Comparison of ENCODE assay signal across 8 cellular contexts in genomic region chr14:68792022-68792829, GRCh38. TPM values are rescaled to one million over a fixed set of nuclear protein-coding genes. Genes with fewer than 3 reads are reported as not detected.
A peak's percentile ranks its signal among the peaks of the same experiment; 100 is the strongest.
DNase-seq lines count a peak whose midpoint lies in the region; ATAC-seq, FAIRE-seq and TF ChIP-seq lines count a peak whose summit lies in the region.

No MANE protein-coding gene starts in this region.

- ATAC-seq in GM21619 (IDR thresholded peaks at IDR 0.05; ENCODE audit: unreplicated experiment), result no peak

- no peak for FAIRE-seq in HTR-8/SVneo (lab: Jason Lieb, UNC)

- H3K79me2 ChIP-seq in SU-DHL-6 (ENCODE audit: insufficient read depth, low read length) (peaks cover 39% of the 10 kb centered on the region), neural cell (replicated peaks; ENCODE audit: insufficient read depth, low read length) (peaks cover 58% of the 10 kb centered on the region)

- H3K9me2 ChIP-seq in SU-DHL-6 (replicated peaks; ENCODE audit: insufficient read depth, low read length) (no peaks in the 10 kb centered on the region), neural cell (ENCODE audit: insufficient read depth, low read length) (no peaks in the 10 kb centered on the region)

- H3F3A ChIP-seq in SU-DHL-6 (ENCODE audit: insufficient read depth) (peaks cover 88% of the 10 kb centered on the region), neural cell (ENCODE audit: insufficient read depth, low read length, poor library complexity, severe bottlenecking) (no peaks in the 10 kb centered on the region)

- TF ChIP-seq RAD21 in neural cell (conservative IDR thresholded peaks at IDR 0.05), result no peak

- H3K4me2 ChIP-seq in SU-DHL-6 (ENCODE audit: low read depth, low read length, poor library complexity, severe bottlenecking), result peak overlapping the region; percentile 98
- no peak overlapping the region for H3K4me2 ChIP-seq in neural cell (ENCODE audit: low read length)

- H2AFZ ChIP-seq in SU-DHL-6 (ENCODE audit: low read depth, low read length, severe bottlenecking) (no peak overlapping the region), neural cell (ENCODE audit: low read depth, low read length) (no peak overlapping the region)

- H3K27me3 ChIP-seq in H7 (ENCODE audit: control insufficient read depth, insufficient read depth, low read length) (no peaks in the 10 kb centered on the region), SU-DHL-6 (ENCODE audit: low read length) (no peaks in the 10 kb centered on the region), neural cell (ENCODE audit: insufficient read depth, low read depth, low read length) (peaks cover 64% of the 10 kb centered on the region)

- DNase-seq in H7, result peak; percentile 58
- DNase-seq in epithelial cell of esophagus (ENCODE audit: low read depth), result no peak
- DNase-seq in HTR-8/SVneo (ENCODE audit: insufficient read length, low spot score), result no peak
- DNase-seq in NCI-H146 treated with DMSO at 0.1 percent for 48 hours (lab: John Stamatoyannopoulos, UW; ENCODE audit: unreplicated experiment), result no peak
- no peak for DNase-seq in NCI-H1092 treated with DMSO at 0.1 percent for 48 hours (lab: John Stamatoyannopoulos, UW)

- H3K4me3 ChIP-seq in H7 (ENCODE audit: insufficient read depth, low read depth, low read length) (peak overlapping the region; percentile 88), SU-DHL-6 (ENCODE audit: insufficient read depth, low read length, poor library complexity, severe bottlenecking) (peak overlapping the region; percentile 99), epithelial cell of esophagus (ENCODE audit: low read length) (peak overlapping the region; percentile 99), neural cell (ENCODE audit: low read length) (peak overlapping the region; percentile 72)

- H3K36me3 ChIP-seq in H7 (replicated peaks; ENCODE audit: control insufficient read depth, insufficient read depth, low read length) (peaks cover 21% of the 10 kb centered on the region), SU-DHL-6 (ENCODE audit: low read length) (peaks cover 46% of the 10 kb centered on the region), neural cell (ENCODE audit: insufficient read depth, low read length) (no peaks in the 10 kb centered on the region)

- H4K20me1 ChIP-seq in SU-DHL-6 (ENCODE audit: low read depth, low read length) (peaks cover 33% of the 10 kb centered on the region), neural cell (ENCODE audit: insufficient read depth) (no peaks in the 10 kb centered on the region)

- H3K9me3 ChIP-seq in SU-DHL-6 (ENCODE audit: insufficient read depth, low read length) (no peaks in the 10 kb centered on the region), neural cell (ENCODE audit: low read length) (no peaks in the 10 kb centered on the region)

- TF ChIP-seq CTCF in SU-DHL-6 (IDR thresholded peaks at IDR 0.05; ENCODE audit: insufficient read depth, low read length, poor library complexity, severe bottlenecking) (no peak), epithelial cell of esophagus (IDR thresholded peaks at IDR 0.05; ENCODE audit: insufficient read depth, low read depth, low read length, missing control alignments) (no peak), neural cell (IDR thresholded peaks at IDR 0.05; ENCODE audit: poor library complexity, severe bottlenecking) (no peak)

- H3K27ac ChIP-seq in SU-DHL-6 (ENCODE audit: low read depth, low read length) (peak overlapping the region; percentile 98), neural cell (ENCODE audit: low read length) (no peak overlapping the region)

- TF ChIP-seq EP300 in neural cell (conservative IDR thresholded peaks at IDR 0.05; ENCODE audit: poor library complexity, severe bottlenecking), result no peak

- H3K9ac ChIP-seq in SU-DHL-6 (ENCODE audit: low read length) (peak overlapping the region; percentile 99), neural cell (ENCODE audit: low read length) (no peak overlapping the region)

TF ChIP-seq in neural cell, 6 proteins besides CTCF, POLR2A, EP300 and RAD21:
- TF ChIP-seq REST (IDR thresholded peaks at IDR 0.05; ENCODE audit: borderline replicate concordance) (no peak), POLR2AphosphoS5 (IDR thresholded peaks at IDR 0.05) (no peak), MXI1 (conservative IDR thresholded peaks at IDR 0.05; ENCODE audit: poor library complexity, severe bottlenecking) (no peak), SMC3 (conservative IDR thresholded peaks at IDR 0.05; ENCODE audit: poor library complexity) (no peak), TAF1 (IDR thresholded peaks at IDR 0.05; ENCODE audit: low read depth) (no peak), EZH2 (IDR thresholded peaks at IDR 0.05; ENCODE audit: borderline replicate concordance, insufficient read depth, low read length, poor library complexity, severe bottlenecking) (no peak)

RNA-seq across cellular contexts. Expression of gene ZFP36L1, which starts 0.6 kb away (rescaled TPM):
- total RNA-seq in H7 (2014; rRNA removed; shearing (Covaris generic)), result 47.8 and 73.1 TPM in 2 replicates
- polyA plus RNA-seq in neural cell, result 0.12 and 0.48 TPM in 2 replicates
- polyA minus RNA-seq in neural cell, result 0.73 and 1.6 TPM in 2 replicates
